8 cellular contexts compared by ENCODE assay signal in the genomic region with DNA sequence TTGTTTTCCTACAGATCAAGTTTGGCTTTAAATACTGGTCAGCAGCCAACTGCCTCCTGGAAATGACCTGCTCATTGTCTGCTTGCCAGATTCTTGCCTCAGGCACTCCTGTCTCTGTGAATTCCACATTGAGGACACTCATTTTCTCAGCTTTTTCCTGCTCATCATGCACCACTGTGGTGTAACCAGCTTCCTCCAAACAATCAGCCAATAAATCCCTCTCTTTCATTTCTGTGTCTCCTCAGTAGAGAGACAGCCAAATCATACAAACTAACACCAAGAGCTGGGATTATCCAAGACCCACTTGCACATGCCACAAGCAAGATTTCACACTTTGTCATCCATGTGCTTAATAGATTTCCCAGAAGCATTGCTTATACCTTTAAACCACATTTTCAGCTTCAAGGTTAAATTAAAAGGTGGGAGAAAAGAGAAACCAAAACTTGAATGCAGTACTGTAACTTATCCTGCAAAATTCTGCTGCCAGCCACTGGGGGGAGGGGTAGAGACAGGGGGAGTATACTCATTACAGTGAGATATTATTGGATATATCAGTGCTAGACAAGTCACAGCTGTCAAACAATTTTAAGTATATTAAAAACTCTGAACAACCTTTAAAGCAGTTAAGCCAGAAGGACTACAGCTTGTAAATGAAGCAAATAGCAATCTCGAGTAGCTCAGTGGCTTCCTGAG.
DNase-seq lines count a peak whose midpoint lies in the region; ATAC-seq and TF ChIP-seq lines count a peak whose summit lies in the region.

No MANE protein-coding gene starts in this region.

- ATAC-seq in HG02798 (IDR thresholded peaks at IDR 0.05; ENCODE audit: poor library complexity, unreplicated experiment) (peak; percentile 60), lung (ENCODE audit: insufficient read depth, low FRiP score) (peak; percentile 69)

- DNase-seq in EH (ENCODE audit: low read depth) (peak; percentile 97), SJCRH30 (peak; percentile 56 to 72), choroid plexus epithelial cell (ENCODE audit: low read depth) (peak; percentile 99), lung (ENCODE audit: low spot score) (peak; percentile 59), substantia nigra (lab: John Stamatoyannopoulos, UW) (peak in 11 of 49 donors; percentile 4 to 66 (median 23)), germinal center (ENCODE audit: low spot score) (no peak)
- DNase-seq in effector CD4-positive, alpha-beta T cell: no peak

- H3K4me1 ChIP-seq in SJCRH30 (peaks cover 19% of the 10 kb centered on the region), lung (ENCODE audit: control insufficient read depth in 2 of 2, insufficient read depth in 2 of 2, low read length in 2 of 2) (peaks cover 6 to 41% of the 10 kb centered on the region in 2 donors)

- WGBS in lung, 2 donors: 27 to 39% methylated on average over 1 of the region's 1 CpG

- TF ChIP-seq CTCF in choroid plexus epithelial cell (conservative IDR thresholded peaks at IDR 0.05; ENCODE audit: low read depth, low read length) (peak; percentile 48), lung (IDR thresholded peaks at IDR 0.05; ENCODE audit: control extremely low read depth, extremely low read depth) (no peak)

- H3K27me3 ChIP-seq in SJCRH30: no peaks in the 10 kb centered on the region
- H3K27me3 ChIP-seq in lung (ENCODE audit: control insufficient read depth, insufficient read depth): no peaks in the 10 kb centered on the region

- H3K36me3 ChIP-seq in SJCRH30: no peaks in the 10 kb centered on the region; the same call in 1 of the 2 replicates
- no peaks in the 10 kb centered on the region for H3K36me3 ChIP-seq in lung (ENCODE audit: control insufficient read depth in 2 of 2, insufficient read depth in 2 of 2, low read length in 2 of 2)

- H3K27ac ChIP-seq in SJCRH30 (no peak overlapping the region), lung (ENCODE audit: low read depth in 1 of 2, low read length in 1 of 2) (peak overlapping the region; percentile 67 to 89), substantia nigra (ENCODE audit: low read depth, low read length, poor library complexity, severe bottlenecking) (peak overlapping the region; percentile 30)

- H3K4me3 ChIP-seq in SJCRH30: no peak overlapping the region
- H3K4me3 ChIP-seq in choroid plexus epithelial cell (ENCODE audit: low read depth, low read length): peak overlapping the region; percentile 48
- H3K4me3 ChIP-seq in lung: no peak overlapping the region

- no peaks in the 10 kb centered on the region for H3K9me3 ChIP-seq in SJCRH30 (replicated peaks)
- no peaks in the 10 kb centered on the region for H3K9me3 ChIP-seq in lung (ENCODE audit: control insufficient read depth in 2 of 2, insufficient read depth in 1 of 2, low read length in 1 of 2)

Comparison
In these comparisons a context has a peak if more than half of its experiments do, and no peak if none do; other contexts are left out.
1. DNase-seq: peak in EH (single experiment), SJCRH30 (2 of 2), choroid plexus epithelial cell (single experiment) and lung (single experiment); none in germinal center (single experiment) and effector CD4-positive, alpha-beta T cell (single experiment).